In the genomic region with DNA sequence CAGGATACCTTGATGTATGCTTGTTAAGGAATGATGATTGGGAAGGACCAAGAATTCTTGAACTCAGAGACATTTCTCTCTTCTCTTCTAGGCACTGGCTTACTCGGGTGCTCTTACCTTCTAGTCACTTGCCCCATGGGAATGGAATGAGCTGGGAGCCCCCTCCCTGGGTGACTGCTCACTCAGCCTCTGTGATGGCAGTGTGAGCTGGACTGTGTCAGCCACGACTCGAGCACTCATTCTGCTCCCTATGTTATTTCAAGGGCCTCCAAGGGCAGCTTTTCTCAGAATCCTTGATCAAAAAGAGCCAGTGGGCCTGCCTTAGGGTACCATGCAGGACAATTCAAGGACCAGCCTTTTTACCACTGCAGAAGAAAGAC, we compare ENCODE assay signal across 27 cellular contexts. TPM values are rescaled to one million over a fixed set of nuclear protein-coding genes. Genes with fewer than 3 reads are reported as not detected.
A peak's percentile ranks its signal among the peaks of the same experiment; 100 is the strongest.
DNase-seq lines count a peak whose midpoint lies in the region; ATAC-seq, FAIRE-seq and TF ChIP-seq lines count a peak whose summit lies in the region.
"Had no signal": no experiment of that assay in that cellular context is flagged by ENCODE, and none has a peak within 500 bp of the region (broad histone marks: within the 10 kb centered on the region; RNA-seq: fewer than 3 reads in every experiment).

No MANE protein-coding gene starts in this region.

- H3K36me3 ChIP-seq in cardiac muscle cell (peaks cover 53% of the 10 kb centered on the region), heart right ventricle (peaks cover 0 to 100% (median 49%) of the 10 kb centered on the region in 9 donors), astrocyte (ENCODE audit: insufficient read depth, low read length) (peaks cover 73% of the 10 kb centered on the region), gastrocnemius medialis (peaks cover 0 to 79% of the 10 kb centered on the region in 2 donors)

- no peak overlapping the region for H2BK120ac ChIP-seq in H9 (ENCODE audit: low read depth, low read length, poor library complexity, severe bottlenecking)

- DNase-seq in cardiac muscle cell (ENCODE audit: low read depth in 1 of 2, low spot score in 1 of 2) (peak in 1 of 2 donors; percentile 39), heart right ventricle (no peak), H9 (no peak), astrocyte (ENCODE audit: low read depth) (no peak), NCI-H446 (lab: John Stamatoyannopoulos, UW) (no peak), gastrocnemius medialis (no peak)
- DNase-seq in stimulated activated effector memory CD8-positive, alpha-beta T cell treated with anti-CD3 and anti-CD28 coated beads, Interleukin-12 subunit alpha, Interleukin-12 subunit beta, amount 100 ng/mL, for 72 hours (ENCODE audit: low spot score in 2 of 2), result no peak
- DNase-seq: activated CD4-positive, alpha-beta T cell treated with anti-CD3 and anti-CD28 coated beads, Interleukin-2, amount 10 ng/mL, durations not matched to agents 7 days and 5 days; activated CD8-positive, alpha-beta memory T cell treated with anti-CD3 and anti-CD28 coated beads, Interleukin-2, amount 50 U/mL, for 48 hours; activated gamma-delta T cell; aorta; dermis blood vessel endothelial cell; kidney; NCI-H1092 treated with DMSO at 0.1 percent for 48 hours; NCI-H2029 treated with DMSO at 0.1 percent for 48 hours; NCI-H2227 treated with DMSO at 0.1 percent for 48 hours; NCI-H774; RPMI8226; small intestine; stimulated activated naive CD4-positive, alpha-beta T cell; T-helper 17 cell had no signal

- H3K23me2 ChIP-seq in H9 (ENCODE audit: insufficient read length, low read depth, low read length, poor library complexity, severe bottlenecking), result no peaks in the 10 kb centered on the region

- no peak overlapping the region for H2BK12ac ChIP-seq in H9 (ENCODE audit: insufficient read length, low read depth, low read length)

- H2BK5ac ChIP-seq in H9 (ENCODE audit: insufficient read length, low read length), result no peak overlapping the region

- TF ChIP-seq POLR2A in gastrocnemius medialis (IDR thresholded peaks at IDR 0.05), result no peak

- no peak overlapping the region for H3T11ph ChIP-seq in H9 (ENCODE audit: low read length)

- FAIRE-seq in astrocyte (lab: Jason Lieb, UNC), result no peak
- FAIRE-seq: GM19239, kidney, small intestine had no signal

- H3K27ac Mint-ChIP-seq in H9 (peak overlapping the region in 2 of 3 experiments; percentile 44 to 79; a peak in 2 of 7 replicates), astrocyte (ENCODE audit: unreplicated experiment) (peak overlapping the region; percentile 85)
- peak overlapping the region; percentile 48 for H3K27ac Mint-ChIP-seq in stimulated activated effector memory CD8-positive, alpha-beta T cell treated with anti-CD3 and anti-CD28 coated beads, Interleukin-12 subunit alpha, Interleukin-12 subunit beta, amount 100 ng/mL, for 72 hours
- H3K27ac Mint-ChIP-seq: activated CD4-positive, alpha-beta T cell treated with anti-CD3 and anti-CD28 coated beads, Interleukin-2, amount 10 ng/mL, durations not matched to agents 7 days and 5 days had no signal

- no peak overlapping the region for H4K8ac ChIP-seq in H9 (replicated peaks; ENCODE audit: insufficient read length, low read depth, low read length)

- H2AK5ac ChIP-seq in H9 (ENCODE audit: insufficient read length, low read length), result no peak overlapping the region

- no peak overlapping the region for H3K56ac ChIP-seq in H9 (ENCODE audit: insufficient read length, low read depth, low read length)

- H4K20me1 ChIP-seq in H9 (ENCODE audit: control insufficient read depth, insufficient read depth, insufficient read length), result no peaks in the 10 kb centered on the region
- peaks cover 70% of the 10 kb centered on the region for H4K20me1 ChIP-seq in astrocyte (ENCODE audit: insufficient read depth, low read length)

- H3K4me2 ChIP-seq in H9 (ENCODE audit: insufficient read depth, insufficient read length, low read length), result no peak overlapping the region
- H3K4me2 ChIP-seq in astrocyte (ENCODE audit: low read length), result no peak overlapping the region

- H2BK15ac ChIP-seq in H9 (ENCODE audit: low read depth, low read length), result no peak overlapping the region

- peak overlapping the region; percentile 83 for H3K27ac ChIP-seq in cardiac muscle cell
- H3K27ac ChIP-seq in heart right ventricle, result no peak overlapping the region
- no peak overlapping the region for H3K27ac ChIP-seq in H9 (ENCODE audit: insufficient read length, low read depth, low read length)
- no peak overlapping the region for H3K27ac ChIP-seq in astrocyte (ENCODE audit: low read depth, low read length)
- no peak overlapping the region for H3K27ac ChIP-seq in gastrocnemius medialis
- H3K27ac ChIP-seq: SK-N-MC had no signal

- H3K18ac ChIP-seq in H9 (ENCODE audit: insufficient read length, low read depth, low read length), result no peak overlapping the region

- no peak overlapping the region for H4K5ac ChIP-seq in H9 (ENCODE audit: insufficient read length, low read depth, low read length)

- H3K4me1 Mint-ChIP-seq in H9 (no peaks in the 10 kb centered on the region), astrocyte (ENCODE audit: low read depth, unreplicated experiment) (peaks cover 18% of the 10 kb centered on the region)
- H3K4me1 Mint-ChIP-seq in stimulated activated effector memory CD8-positive, alpha-beta T cell treated with anti-CD3 and anti-CD28 coated beads, Interleukin-12 subunit alpha, Interleukin-12 subunit beta, amount 100 ng/mL, for 72 hours, result peaks cover 16% of the 10 kb centered on the region
- H3K4me1 Mint-ChIP-seq: CD14-positive monocyte had no signal

- H3K4me3 ChIP-seq in cardiac muscle cell (no peak overlapping the region), heart right ventricle (no peak overlapping the region), astrocyte (ENCODE audit: insufficient read depth, low read depth, low read length) (no peak overlapping the region), gastrocnemius medialis (no peak overlapping the region)
- H3K4me3 ChIP-seq: lung, SK-N-MC had no signal

- H3K4me1 ChIP-seq in cardiac muscle cell (ENCODE audit: low read depth) (peaks cover 12% of the 10 kb centered on the region), heart right ventricle (peaks cover 0 to 35% (median 17%) of the 10 kb centered on the region in 9 donors), H9 (ENCODE audit: insufficient read depth, low read length) (no peaks in the 10 kb centered on the region), astrocyte (ENCODE audit: insufficient read depth, low read length) (peaks cover 10% of the 10 kb centered on the region), gastrocnemius medialis (no peaks in the 10 kb centered on the region)

- no peaks in the 10 kb centered on the region for H3K27me3 ChIP-seq in cardiac muscle cell
- no peaks in the 10 kb centered on the region for H3K27me3 ChIP-seq in heart right ventricle
- H3K27me3 ChIP-seq in H9 (ENCODE audit: insufficient read depth, low read length), result no peaks in the 10 kb centered on the region
- H3K27me3 ChIP-seq in astrocyte (ENCODE audit: insufficient read depth, low read length), result no peaks in the 10 kb centered on the region
- no peaks in the 10 kb centered on the region for H3K27me3 ChIP-seq in gastrocnemius medialis

- H2BK20ac ChIP-seq in H9 (ENCODE audit: low read depth, low read length, poor library complexity, severe bottlenecking), result no peak overlapping the region

- in situ Hi-C loops in gastrocnemius medialis (cut with MboI; ENCODE audit: low sequenced_read_pairs in 4 of 4), result loop anchor here in 1 of 4 donors (10.0 kb wide), 1 partner anchor 98 kb away; no protein-coding TSS in a partner anchor

- no peaks in the 10 kb centered on the region for H3K79me1 ChIP-seq in H9 (ENCODE audit: insufficient read depth, low read depth, low read length, poor library complexity, severe bottlenecking)

- 47 to 50% methylated on average over 3 of the region's 3 CpGs for WGBS in heart right ventricle, 2 donors
- WGBS in H9 (ENCODE audit: extremely low coverage, insufficient read length, low lambda C conversion rate), result no CpG with 5 or more reads among the region's 3 CpGs

- H3K9me3 ChIP-seq in cardiac muscle cell (ENCODE audit: low read depth) (no peaks in the 10 kb centered on the region), heart right ventricle (no peaks in the 10 kb centered on the region), H9 (ENCODE audit: control insufficient read depth, low read depth, low read length) (no peaks in the 10 kb centered on the region), astrocyte (ENCODE audit: insufficient read depth, low read depth, low read length) (no peaks in the 10 kb centered on the region), gastrocnemius medialis (no peaks in the 10 kb centered on the region)

- H4K91ac ChIP-seq in H9 (ENCODE audit: insufficient read length, low read depth, low read length), result no peak overlapping the region

- H3K27me3 Mint-ChIP-seq in H9 (ENCODE audit: low read depth) (no peaks in the 10 kb centered on the region; the same call in 1 of the 2 replicates), astrocyte (ENCODE audit: low read depth, unreplicated experiment) (no peaks in the 10 kb centered on the region)
- H3K27me3 Mint-ChIP-seq: activated CD4-positive, alpha-beta T cell treated with anti-CD3 and anti-CD28 coated beads, Interleukin-2, amount 10 ng/mL, durations not matched to agents 7 days and 5 days; central memory CD8-positive, alpha-beta T cell; T-helper 17 cell had no signal

- H3K9me3 Mint-ChIP-seq in H9, result no peaks in the 10 kb centered on the region
- H3K9me3 Mint-ChIP-seq in astrocyte (ENCODE audit: unreplicated experiment), result no peaks in the 10 kb centered on the region
- no peaks in the 10 kb centered on the region for H3K9me3 Mint-ChIP-seq in stimulated activated effector memory CD8-positive, alpha-beta T cell treated with anti-CD3 and anti-CD28 coated beads, Interleukin-12 subunit alpha, Interleukin-12 subunit beta, amount 100 ng/mL, for 72 hours
- H3K9me3 Mint-ChIP-seq: activated CD4-positive, alpha-beta T cell treated with anti-CD3 and anti-CD28 coated beads, Interleukin-2, amount 10 ng/mL, durations not matched to agents 7 days and 5 days; CD14-positive monocyte; central memory CD8-positive, alpha-beta T cell had no signal

- H3K36me3 Mint-ChIP-seq in H9 (ENCODE audit: insufficient read depth in 1 of 3, low read depth in 3 of 3), result peaks cover 49 to 95% (median 92%) of the 10 kb centered on the region in 3 experiments
- peaks cover 27% of the 10 kb centered on the region for H3K36me3 Mint-ChIP-seq in astrocyte (ENCODE audit: low read depth, unreplicated experiment)
- H3K36me3 Mint-ChIP-seq in stimulated activated effector memory CD8-positive, alpha-beta T cell treated with anti-CD3 and anti-CD28 coated beads, Interleukin-12 subunit alpha, Interleukin-12 subunit beta, amount 100 ng/mL, for 72 hours, result peaks cover 92% of the 10 kb centered on the region

- no peak overlapping the region for H3K23ac ChIP-seq in H9 (ENCODE audit: insufficient read length, low read depth, low read length)

- H3K4me3 Mint-ChIP-seq in H9 (no peak overlapping the region), astrocyte (ENCODE audit: unreplicated experiment) (no peak overlapping the region)
- H3K4me3 Mint-ChIP-seq in stimulated activated effector memory CD8-positive, alpha-beta T cell treated with anti-CD3 and anti-CD28 coated beads, Interleukin-12 subunit alpha, Interleukin-12 subunit beta, amount 100 ng/mL, for 72 hours, result no peak overlapping the region
- H3K4me3 Mint-ChIP-seq: activated CD4-positive, alpha-beta T cell treated with anti-CD3 and anti-CD28 coated beads, Interleukin-2, amount 10 ng/mL, durations not matched to agents 7 days and 5 days; CD14-positive monocyte; central memory CD8-positive, alpha-beta T cell; T-helper 17 cell had no signal

- TF ChIP-seq CTCF in cardiac muscle cell (IDR thresholded peaks at IDR 0.05; ENCODE audit: low read depth, low read length) (no peak), heart right ventricle (IDR thresholded peaks at IDR 0.05) (no peak), H9 (conservative IDR thresholded peaks at IDR 0.05) (no peak), astrocyte (IDR thresholded peaks at IDR 0.05; ENCODE audit: insufficient read depth, low read depth, low read length) (no peak), gastrocnemius medialis (IDR thresholded peaks at IDR 0.05 in 4 of 5, conservative IDR thresholded peaks at IDR 0.05 in 1 of 5) (no peak)

- no peak overlapping the region for H3K9ac ChIP-seq in H9 (ENCODE audit: extremely low read depth, insufficient read length, low read length)
- peak overlapping the region; percentile 3 for H3K9ac ChIP-seq in astrocyte (ENCODE audit: low read length)

- intact Hi-C loops in heart right ventricle (cut with DNase I), result loop anchor here in 1 of 10 donors (5.0 kb wide), 1 partner anchor 161 kb away; no protein-coding TSS in a partner anchor
- intact Hi-C loops in gastrocnemius medialis (cut with DNase I; ENCODE audit: low total_unique reads), result no loop called here

- no peaks in the 10 kb centered on the region for H3K79me2 ChIP-seq in H9 (ENCODE audit: insufficient read depth, low read length)
- H3K79me2 ChIP-seq in astrocyte (ENCODE audit: insufficient read depth, low read length), result peaks cover 31% of the 10 kb centered on the region

- H3K14ac ChIP-seq in H9 (ENCODE audit: insufficient read depth, low read length), result no peak overlapping the region

- no peak overlapping the region for H2AFZ ChIP-seq in H9 (ENCODE audit: low read length)
- H2AFZ ChIP-seq in astrocyte (ENCODE audit: low read depth, low read length), result no peak overlapping the region

- no peak overlapping the region for H3K4ac ChIP-seq in H9 (ENCODE audit: low read depth, low read length)

- ATAC-seq in heart right ventricle (no peak), gastrocnemius medialis (no peak), GM21390 (IDR thresholded peaks at IDR 0.05; ENCODE audit: unreplicated experiment) (no peak)
- no peak for ATAC-seq in stimulated activated effector memory CD8-positive, alpha-beta T cell treated with anti-CD3 and anti-CD28 coated beads, Interleukin-12 subunit alpha, Interleukin-12 subunit beta, amount 100 ng/mL, for 72 hours
- ATAC-seq: T-helper 17 cell had no signal

RNA-seq across cellular contexts. Expression of a gene that starts 10.7 kb away (rescaled TPM):
- total RNA-seq in cardiac muscle cell (30.8 and 43.2 TPM in 2 replicates), heart right ventricle (10 to 100 TPM; 13.4 to 27.3 (median 18.4) TPM), H9 (2021) (43.9 and 45.4 TPM in 2 replicates), astrocyte (51.1 and 53.5 TPM in 2 replicates), gastrocnemius medialis (10 to 100 TPM; 25.0 to 34.5 (median 31.6) TPM)
- polyA plus RNA-seq in cardiac muscle cell (58.4 and 85.5 TPM in 2 replicates), heart right ventricle (10 to 100 TPM; 21.1 to 49.6 TPM)

RNA-seq across cellular contexts. Expression of a gene that starts 10.9 kb away (rescaled TPM):
- total RNA-seq in cardiac muscle cell (33.6 and 38.3 TPM in 2 replicates), heart right ventricle (10 to 100 TPM; 11.7 to 20.3 (median 15.1) TPM), H9 (2021) (60.3 and 66.4 TPM in 2 replicates), astrocyte (37.9 and 38.6 TPM in 2 replicates), gastrocnemius medialis (10 to 100 TPM; 18.6 to 34.5 (median 26.8) TPM)
- polyA plus RNA-seq in cardiac muscle cell (56.5 and 75.0 TPM in 2 replicates), heart right ventricle (10 to 100 TPM; 31.0 to 31.3 TPM)

RNA-seq across cellular contexts. Expression of a gene that starts 30.7 kb away (rescaled TPM):
- total RNA-seq in cardiac muscle cell (912 and 1,364 TPM in 2 replicates), heart right ventricle (100 to 1,000 TPM; 187 to 389 (median 246) TPM), H9 (2021) (932 and 935 TPM in 2 replicates), astrocyte (706 and 719 TPM in 2 replicates), gastrocnemius medialis (10 to 100 TPM; 41.0 to 72.1 (median 62.2) TPM)
- polyA plus RNA-seq in cardiac muscle cell (1,322 and 1,889 TPM in 2 replicates), heart right ventricle (100 to 1,000 TPM in 1 of 2 donors, 10 to 100 TPM in 1; 21.5 to 323 TPM)

RNA-seq across cellular contexts. Expression of a gene that starts 41.5 kb away (rescaled TPM):
- total RNA-seq in cardiac muscle cell, result 94.0 and 124 TPM in 2 replicates
- polyA plus RNA-seq in cardiac muscle cell, result 72.5 and 85.6 TPM in 2 replicates
- 10 to 100 TPM; 34.7 to 49.1 (median 43.8) TPM for total RNA-seq in heart right ventricle
- polyA plus RNA-seq in heart right ventricle, result 10 to 100 TPM; 44.0 to 64.9 TPM
- 102 and 104 TPM in 2 replicates for total RNA-seq in H9 (2021)
- 84.4 and 97.2 TPM in 2 replicates for total RNA-seq in astrocyte
- total RNA-seq in gastrocnemius medialis, result 10 to 100 TPM; 56.1 to 70.0 (median 65.0) TPM

RNA-seq across cellular contexts. Expression of a gene that starts 42.0 kb away (rescaled TPM):
- total RNA-seq in cardiac muscle cell, result 9.5 and 13.5 TPM in 2 replicates
- polyA plus RNA-seq in cardiac muscle cell, result 13.1 and 15.8 TPM in 2 replicates
- total RNA-seq in heart right ventricle, result 10 to 100 TPM; 13.6 to 34.0 (median 20.5) TPM
- polyA plus RNA-seq in heart right ventricle, result 10 to 100 TPM; 36.5 to 56.0 TPM
- 18.1 and 19.0 TPM in 2 replicates for total RNA-seq in H9 (2021)
- 73.1 and 81.9 TPM in 2 replicates for total RNA-seq in astrocyte
- 10 to 100 TPM; 13.7 to 40.0 (median 23.3) TPM for total RNA-seq in gastrocnemius medialis
